20 cellular contexts compared by ENCODE assay signal in the genomic region with DNA sequence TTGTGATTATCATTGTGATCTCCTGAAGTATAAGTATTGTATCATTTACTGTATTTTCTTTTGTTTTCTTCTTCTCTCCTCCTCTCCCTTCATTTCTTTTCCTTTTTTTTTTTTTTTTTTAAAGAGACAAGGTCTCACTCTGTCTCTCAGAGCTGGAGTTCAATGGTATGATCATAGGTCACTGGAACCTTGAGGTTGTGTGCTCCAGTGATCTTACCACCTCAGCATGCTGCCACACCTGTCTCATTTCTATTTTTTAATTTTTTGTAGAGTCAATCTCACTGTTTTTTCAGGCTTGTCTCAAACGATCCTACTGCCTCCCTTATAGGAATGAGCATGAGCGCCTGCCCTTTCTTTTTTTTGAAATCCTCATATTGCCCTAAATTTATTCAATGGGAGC. TPM values are rescaled to one million over a fixed set of nuclear protein-coding genes. Genes with fewer than 3 reads are reported as not detected.
DNase-seq lines count a peak whose midpoint lies in the region; ATAC-seq and TF ChIP-seq lines count a peak whose summit lies in the region.
"Had no signal": no experiment of that assay in that cellular context is flagged by ENCODE, and none has a peak within 500 bp of the region (broad histone marks: within the 10 kb centered on the region; RNA-seq: fewer than 3 reads in every experiment).

No MANE protein-coding gene starts in this region.

- H3K9ac ChIP-seq in endodermal cell (ENCODE audit: extremely low read depth, low read length, poor library complexity, severe bottlenecking), result no peak overlapping the region
- H3K9ac ChIP-seq: BLaER1 had no signal

- DNase-seq in MCF 10A (ENCODE audit: unreplicated experiment) (no peak), breast epithelium (ENCODE audit: low spot score in 2 of 2) (no peak), T-helper 17 cell (no peak), endodermal cell (no peak), upper lobe of left lung (no peak), RPMI8226 (no peak), glomerular visceral epithelial cell (ENCODE audit: extremely low spot score) (no peak), right lobe of liver (no peak)
- DNase-seq: CD4-positive, alpha-beta T cell; CD8-positive, alpha-beta memory T cell; DMS 273 treated with DMSO at 0.1 percent for 48 hours; DMS79; EL; GDM1; GOT3 had no signal

- H3K36me3 ChIP-seq in breast epithelium (peaks cover 5% of the 10 kb centered on the region), endodermal cell (ENCODE audit: control insufficient read depth, insufficient read depth, low read length) (peaks cover 82% of the 10 kb centered on the region), upper lobe of left lung (peaks cover 23 to 91% (median 43%) of the 10 kb centered on the region in 4 donors), right lobe of liver (peaks cover 5 to 62% (median 28%) of the 10 kb centered on the region in 4 donors)

- H3K4me1 Mint-ChIP-seq in MCF 10A (ENCODE audit: insufficient read depth, unreplicated experiment) (peaks cover 7% of the 10 kb centered on the region), T-helper 17 cell (peaks cover 2% of the 10 kb centered on the region), endodermal cell (no peaks in the 10 kb centered on the region)
- H3K4me1 Mint-ChIP-seq: B cell had no signal

- CTCF ChIA-PET in MCF 10A (lab: Yijun Ruan, JAX), result interaction anchor here (0.6 kb wide), 2 partner anchors 108 to 207 kb away, joined by 3 read pairs; no protein-coding TSS in a partner anchor

- H3K4me3 ChIP-seq in breast epithelium, result no peak overlapping the region
- H3K4me3 ChIP-seq in endodermal cell (ENCODE audit: low read length), result no peak overlapping the region
- H3K4me3 ChIP-seq in upper lobe of left lung, result no peak overlapping the region
- H3K4me3 ChIP-seq in right lobe of liver, result no peak overlapping the region
- H3K4me3 ChIP-seq: BLaER1, HAP-1 had no signal

- H3K4me3 Mint-ChIP-seq in MCF 10A (ENCODE audit: unreplicated experiment), result no peak overlapping the region
- H3K4me3 Mint-ChIP-seq in T-helper 17 cell, result no peak overlapping the region
- no peak overlapping the region for H3K4me3 Mint-ChIP-seq in endodermal cell
- H3K4me3 Mint-ChIP-seq: B cell; CD4-positive, alpha-beta T cell; CD8-positive, alpha-beta memory T cell had no signal

- H3K9me3 Mint-ChIP-seq in MCF 10A (ENCODE audit: unreplicated experiment) (no peaks in the 10 kb centered on the region), endodermal cell (no peaks in the 10 kb centered on the region)
- H3K9me3 Mint-ChIP-seq: CD4-positive, alpha-beta T cell; CD8-positive, alpha-beta memory T cell had no signal

- H3K27me3 ChIP-seq in breast epithelium (no peaks in the 10 kb centered on the region), endodermal cell (ENCODE audit: control insufficient read depth, insufficient read depth, low read length, poor library complexity, severe bottlenecking) (no peaks in the 10 kb centered on the region), upper lobe of left lung (no peaks in the 10 kb centered on the region), right lobe of liver (no peaks in the 10 kb centered on the region)
- H3K27me3 ChIP-seq: BLaER1 had no signal

- TF ChIP-seq POLR2A in breast epithelium (IDR thresholded peaks at IDR 0.05) (no peak), upper lobe of left lung (IDR thresholded peaks at IDR 0.05) (no peak), right lobe of liver (IDR thresholded peaks at IDR 0.05) (no peak)

- no TSS peak for BruUV-seq in MCF 10A (replicated peaks; lab: Mats Ljungman, UMichigan)

- no peaks in the 10 kb centered on the region for H3K4me1 ChIP-seq in breast epithelium
- H3K4me1 ChIP-seq in endodermal cell (ENCODE audit: control insufficient read depth, insufficient read depth, low read length), result no peaks in the 10 kb centered on the region
- H3K4me1 ChIP-seq in upper lobe of left lung, result no peaks in the 10 kb centered on the region
- H3K4me1 ChIP-seq in right lobe of liver, result peaks cover 0 to 6% (median 0%) of the 10 kb centered on the region in 4 donors
- H3K4me1 ChIP-seq: BLaER1, HAP-1 had no signal

- H3K27ac Mint-ChIP-seq in MCF 10A (ENCODE audit: low read depth, unreplicated experiment), result peak overlapping the region; percentile 66
- H3K27ac Mint-ChIP-seq in T-helper 17 cell, result peak overlapping the region; percentile 67
- H3K27ac Mint-ChIP-seq in endodermal cell, result peak overlapping the region; percentile 61
- H3K27ac Mint-ChIP-seq: B cell; CD4-positive, alpha-beta T cell had no signal

- ATAC-seq in T-helper 17 cell (no peak), upper lobe of left lung (ENCODE audit: low FRiP score in 2 of 2) (no peak), right lobe of liver (no peak)

- no peaks in the 10 kb centered on the region for H3K9me3 ChIP-seq in breast epithelium
- no peaks in the 10 kb centered on the region for H3K9me3 ChIP-seq in T-helper 17 cell (ENCODE audit: control insufficient read depth, low read length, poor library complexity, severe bottlenecking)
- H3K9me3 ChIP-seq in endodermal cell (ENCODE audit: control insufficient read depth, low read length), result no peaks in the 10 kb centered on the region
- no peaks in the 10 kb centered on the region for H3K9me3 ChIP-seq in upper lobe of left lung
- H3K9me3 ChIP-seq in right lobe of liver, result no peaks in the 10 kb centered on the region
- H3K9me3 ChIP-seq: BLaER1, HAP-1 had no signal

- TF ChIP-seq EP300 in upper lobe of left lung (IDR thresholded peaks at IDR 0.05), result no peak

- 85 to 100% methylated on average over 2 of the region's 2 CpGs for WGBS in endodermal cell (ENCODE audit: insufficient coverage in 1 of 2, insufficient read length in 1 of 2), 2 experiments
- 84 to 85% methylated on average over 2 of the region's 2 CpGs for WGBS in upper lobe of left lung, 2 donors
- 85% methylated on average over 2 of the region's 2 CpGs for WGBS in right lobe of liver (ENCODE audit: insufficient coverage, low coverage, low lambda C conversion rate, missing lambda C conversion rate)

- peaks cover 84% of the 10 kb centered on the region for H3K36me3 Mint-ChIP-seq in MCF 10A (ENCODE audit: insufficient read depth, unreplicated experiment)
- peaks cover 4% of the 10 kb centered on the region for H3K36me3 Mint-ChIP-seq in T-helper 17 cell (ENCODE audit: low read depth)
- H3K36me3 Mint-ChIP-seq in endodermal cell (ENCODE audit: low read depth), result peaks cover 47% of the 10 kb centered on the region

- TF ChIP-seq CTCF in MCF 10A (IDR thresholded peaks at IDR 0.05; ENCODE audit: unreplicated experiment) (no peak), breast epithelium (IDR thresholded peaks at IDR 0.05) (no peak), endodermal cell (conservative IDR thresholded peaks at IDR 0.05) (no peak), upper lobe of left lung (IDR thresholded peaks at IDR 0.05) (no peak), right lobe of liver (IDR thresholded peaks at IDR 0.05) (no peak)

- intact Hi-C loops in MCF 10A (cut with micrococcal nuclease), result no loop called here
- intact Hi-C loops in breast epithelium (cut with DNase I; ENCODE audit: low total_unique reads), result no loop called here
- intact Hi-C loops in right lobe of liver (cut with DNase I), result no loop called here

- H3K27ac ChIP-seq in breast epithelium (no peak overlapping the region), endodermal cell (ENCODE audit: low read depth, low read length) (no peak overlapping the region), upper lobe of left lung (no peak overlapping the region), right lobe of liver (no peak overlapping the region)
- H3K27ac ChIP-seq: 22Rv1, BLaER1, C4-2B had no signal

- POLR2A ChIA-PET in MCF 10A (lab: Yijun Ruan, JAX), result no interaction called here

- H3K27me3 Mint-ChIP-seq in MCF 10A (ENCODE audit: insufficient read depth, unreplicated experiment) (no peaks in the 10 kb centered on the region), T-helper 17 cell (no peaks in the 10 kb centered on the region), endodermal cell (ENCODE audit: insufficient read depth) (no peaks in the 10 kb centered on the region)
- H3K27me3 Mint-ChIP-seq: B cell; CD4-positive, alpha-beta T cell; CD8-positive, alpha-beta memory T cell had no signal

RNA-seq across cellular contexts. Expression of a gene that starts 23.4 kb away (rescaled TPM):
- total RNA-seq in MCF 10A (2022) (84.6 and 89.6 TPM in 2 replicates), breast epithelium (10 to 100 TPM; 53.3 to 69.7 (median 56.0) TPM), T-helper 17 cell (10 to 100 TPM; 45.0 to 46.2 TPM), endodermal cell (10 to 100 TPM; 47.1 to 48.3 TPM), upper lobe of left lung (10 to 100 TPM; 16.2 to 46.1 (median 39.6) TPM), right lobe of liver (10 to 100 TPM; 33.3 to 46.7 (median 42.2) TPM)
- polyA plus RNA-seq in endodermal cell (2013, experiment 1 of 2), result 52.0 TPM
- polyA plus RNA-seq in endodermal cell (2013, experiment 2 of 2), result 44.3 TPM
